ENCODE assay signal across 18 cellular contexts in genomic region chr4:1459081-1459480, GRCh38. TPM values are rescaled to one million over a fixed set of nuclear protein-coding genes. Genes with fewer than 3 reads are reported as not detected.
DNase-seq lines count a peak whose midpoint lies in the region; ATAC-seq and TF ChIP-seq lines count a peak whose summit lies in the region.
"Had no signal": no experiment of that assay in that cellular context is flagged by ENCODE, and none has a peak within 500 bp of the region (broad histone marks: within the 10 kb centered on the region; RNA-seq: fewer than 3 reads in every experiment).

No MANE protein-coding gene starts in this region.

- H3K4me1 Mint-ChIP-seq in WTC11 = peaks cover 32% of the 10 kb centered on the region

- H3K27me3 Mint-ChIP-seq in WTC11 (ENCODE audit: low read depth) = peaks cover 45% of the 10 kb centered on the region

- no peak for ATAC-seq in Right ventricle myocardium inferior
- no peak for ATAC-seq in left cardiac atrium
- ATAC-seq in WTC11 = peak; percentile 47
- no peak for ATAC-seq in sciatic nerve
- ATAC-seq: GM12878 had no signal

- intact Hi-C loops in Right ventricle myocardium inferior (cut with DNase I) = no loop called here
- intact Hi-C loops in left cardiac atrium (cut with DNase I) = no loop called here
- intact Hi-C loops in sciatic nerve (cut with DNase I) = no loop called here

- CTCF ChIA-PET in WTC11 (lab: Charles Lee) = interaction anchor here (0.6 kb wide), 1 partner anchor 98 kb away, joined by 3 read pairs; no protein-coding TSS in a partner anchor

- peaks cover 24% of the 10 kb centered on the region for H3K9me3 Mint-ChIP-seq in WTC11

- no peak overlapping the region for H3K4me3 Mint-ChIP-seq in WTC11

- peaks cover 11% of the 10 kb centered on the region for H3K36me3 Mint-ChIP-seq in WTC11

- POLR2A ChIA-PET in WTC11 (lab: Charles Lee) = no interaction called here

- H3K27ac Mint-ChIP-seq in WTC11 = no peak overlapping the region

- DNase-seq in Right ventricle myocardium inferior (ENCODE audit: missing footprints) = peak; percentile 34
- DNase-seq in left cardiac atrium = no peak
- no peak for DNase-seq in WTC11 (ENCODE audit: low spot score)
- peak; percentile 58 for DNase-seq in iPS-NIHi7 (ENCODE audit: extremely low spot score)
- DNase-seq in sciatic nerve (ENCODE audit: low spot score) = peak; percentile 32
- no peak for DNase-seq in mucosa of gallbladder (ENCODE audit: low spot score)
- no peak for DNase-seq in activated gamma-delta T cell treated with Interleukin-2 at 50 U/mL for 16 hours
- no peak for DNase-seq in stimulated activated naive CD4-positive, alpha-beta T cell (lab: John Stamatoyannopoulos, UW)
- DNase-seq: DMS 273 treated with DMSO at 0.1 percent for 48 hours, GDM1, GM23248, NCI-H1092, NCI-H146, NCI-H2081, NCI-H774 had no signal

- no peak for TF ChIP-seq CTCF in WTC11 (IDR thresholded peaks at IDR 0.05)

TF ChIP-seq in WTC11, 78 proteins besides CTCF, POLR2A, EP300 and RAD21:
- TF ChIP-seq KAT7 (CRISPR knock-in tag; IDR thresholded peaks at IDR 0.05; ENCODE audit: borderline replicate concordance) (no peak), ERG (CRISPR knock-in tag; IDR thresholded peaks at IDR 0.05) (no peak)
- TF ChIP-seq, protein P1, sequence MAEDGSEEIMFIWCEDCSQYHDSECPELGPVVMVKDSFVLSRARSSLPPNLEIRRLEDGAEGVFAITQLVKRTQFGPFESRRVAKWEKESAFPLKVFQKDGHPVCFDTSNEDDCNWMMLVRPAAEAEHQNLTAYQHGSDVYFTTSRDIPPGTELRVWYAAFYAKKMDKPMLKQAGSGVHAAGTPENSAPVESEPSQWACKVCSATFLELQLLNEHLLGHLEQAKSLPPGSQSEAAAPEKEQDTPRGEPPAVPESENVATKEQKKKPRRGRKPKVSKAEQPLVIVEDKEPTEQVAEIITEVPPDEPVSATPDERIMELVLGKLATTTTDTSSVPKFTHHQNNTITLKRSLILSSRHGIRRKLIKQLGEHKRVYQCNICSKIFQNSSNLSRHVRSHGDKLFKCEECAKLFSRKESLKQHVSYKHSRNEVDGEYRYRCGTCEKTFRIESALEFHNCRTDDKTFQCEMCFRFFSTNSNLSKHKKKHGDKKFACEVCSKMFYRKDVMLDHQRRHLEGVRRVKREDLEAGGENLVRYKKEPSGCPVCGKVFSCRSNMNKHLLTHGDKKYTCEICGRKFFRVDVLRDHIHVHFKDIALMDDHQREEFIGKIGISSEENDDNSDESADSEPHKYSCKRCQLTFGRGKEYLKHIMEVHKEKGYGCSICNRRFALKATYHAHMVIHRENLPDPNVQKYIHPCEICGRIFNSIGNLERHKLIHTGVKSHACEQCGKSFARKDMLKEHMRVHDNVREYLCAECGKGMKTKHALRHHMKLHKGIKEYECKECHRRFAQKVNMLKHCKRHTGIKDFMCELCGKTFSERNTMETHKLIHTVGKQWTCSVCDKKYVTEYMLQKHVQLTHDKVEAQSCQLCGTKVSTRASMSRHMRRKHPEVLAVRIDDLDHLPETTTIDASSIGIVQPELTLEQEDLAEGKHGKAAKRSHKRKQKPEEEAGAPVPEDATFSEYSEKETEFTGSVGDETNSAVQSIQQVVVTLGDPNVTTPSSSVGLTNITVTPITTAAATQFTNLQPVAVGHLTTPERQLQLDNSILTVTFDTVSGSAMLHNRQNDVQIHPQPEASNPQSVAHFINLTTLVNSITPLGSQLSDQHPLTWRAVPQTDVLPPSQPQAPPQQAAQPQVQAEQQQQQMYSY (CRISPR knock-in tag; IDR thresholded peaks at IDR 0.05) = no peak

RNA-seq across cellular contexts. Expression of gene NKX1-1, which starts 52.8 kb away (rescaled TPM):
- not detected for total RNA-seq in Right ventricle myocardium inferior
- not detected for total RNA-seq in left cardiac atrium
- not detected in 3 replicates for total RNA-seq in WTC11 (2021)
- not detected for total RNA-seq in sciatic nerve
- total RNA-seq in mucosa of gallbladder = not detected
- total RNA-seq: GM12878, GM23248, MCF 10A, NCI-H460 had no signal

Comparison
In these comparisons a context has a peak if more than half of its experiments do, and no peak if none do; other contexts are left out.
1. DNase-seq: peak in Right ventricle myocardium inferior (single experiment), iPS-NIHi7 (single experiment) and sciatic nerve (single experiment); none in left cardiac atrium (single experiment), WTC11 (single experiment), mucosa of gallbladder (single experiment), activated gamma-delta T cell treated with Interleukin-2 at 50 U/mL for 16 hours (single experiment) and stimulated activated naive CD4-positive, alpha-beta T cell (0 of 6).